1 cellular context compared by ENCODE assay signal in the genomic region with DNA sequence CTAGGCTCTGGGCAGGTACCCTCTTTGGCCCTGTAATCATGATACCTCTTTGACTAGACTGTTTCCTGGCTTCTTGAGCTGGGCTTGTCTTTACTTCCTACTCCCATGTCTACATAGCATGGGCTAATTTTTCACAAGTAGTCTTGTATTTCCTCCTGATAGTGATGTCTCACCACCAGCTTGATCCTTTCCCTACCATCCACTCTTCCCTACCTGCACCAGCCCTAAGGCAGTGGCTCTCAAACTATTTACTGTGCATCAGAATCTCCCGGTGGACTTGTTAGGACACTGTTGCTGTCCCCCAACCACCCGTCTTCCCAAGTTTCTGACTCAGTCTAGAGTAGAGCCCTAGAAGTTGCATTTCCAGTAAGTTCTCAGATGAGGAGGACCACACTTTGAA.
TF ChIP-seq lines count a peak whose summit lies in the region.

No MANE protein-coding gene starts in this region.

TF ChIP-seq in IMR-90, 13 proteins besides CTCF, POLR2A, EP300 and RAD21 (continued from another document):
- TF ChIP-seq MAZ (IDR thresholded peaks at IDR 0.05; ENCODE audit: borderline replicate concordance, low read depth, low read length), result no peak
- TF ChIP-seq MAFK (IDR thresholded peaks at IDR 0.05; ENCODE audit: low read depth, low read length), result no peak
- no peak for TF ChIP-seq BHLHE40 (IDR thresholded peaks at IDR 0.05; ENCODE audit: low read depth, low read length)
- no peak for TF ChIP-seq CEBPB (IDR thresholded peaks at IDR 0.05; ENCODE audit: low read depth, low read length)
- no peak for TF ChIP-seq RCOR1 (IDR thresholded peaks at IDR 0.05; ENCODE audit: insufficient replicate concordance, low read length)
- no peak for TF ChIP-seq NFE2L2 (IDR thresholded peaks at IDR 0.05; ENCODE audit: low read depth, low read length)
- TF ChIP-seq RFX5 (IDR thresholded peaks at IDR 0.05; ENCODE audit: low read depth, low read length), result no peak
- no peak for TF ChIP-seq FOS (IDR thresholded peaks at IDR 0.05; ENCODE audit: low read depth, low read length)
